In the genomic region with DNA sequence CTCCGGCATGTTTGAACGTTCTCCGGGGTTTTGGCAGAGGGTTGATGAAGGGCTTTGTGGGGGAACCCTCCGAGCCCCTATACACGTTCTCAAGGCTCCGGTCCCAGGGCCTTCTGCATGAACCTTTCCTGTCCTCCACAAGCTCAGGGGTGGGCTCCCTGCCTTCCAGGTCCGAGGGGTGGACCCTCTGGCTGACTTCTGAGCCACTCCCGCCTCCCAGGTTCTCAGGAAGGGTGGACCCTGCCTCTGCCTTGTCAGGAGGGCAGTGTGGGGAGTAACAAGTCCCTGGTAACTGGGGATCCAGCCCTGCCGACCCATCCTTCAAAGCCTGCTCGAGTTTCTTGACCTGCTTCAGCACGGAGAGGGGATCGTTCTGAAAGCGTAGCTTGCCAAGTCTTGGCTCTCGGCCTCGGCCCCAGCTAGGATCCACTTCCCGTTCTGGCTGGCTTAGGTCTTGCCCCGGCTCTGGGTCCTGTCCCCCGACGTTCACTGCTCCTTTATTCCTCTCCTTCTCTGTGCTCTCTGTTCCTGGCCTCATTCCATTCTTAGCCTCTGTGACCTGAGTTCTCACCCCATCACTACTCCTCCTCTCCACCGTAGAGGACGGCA, we compare ENCODE assay signal across 17 cellular contexts. TPM values are rescaled to one million over a fixed set of nuclear protein-coding genes. Genes with fewer than 3 reads are reported as not detected.
DNase-seq lines count a peak whose midpoint lies in the region; ATAC-seq, FAIRE-seq and TF ChIP-seq lines count a peak whose summit lies in the region.
"Had no signal": no experiment of that assay in that cellular context is flagged by ENCODE, and none has a peak within 500 bp of the region (broad histone marks: within the 10 kb centered on the region; RNA-seq: fewer than 3 reads in every experiment).

No MANE protein-coding gene starts in this region.

- TF ChIP-seq CTCF in left ventricle myocardium inferior (IDR thresholded peaks at IDR 0.05; ENCODE audit: borderline replicate concordance) (no peak), K562 (IDR thresholded peaks at IDR 0.05 in 2 of 3, conservative IDR thresholded peaks at IDR 0.05 in 1 of 3; ENCODE audit: insufficient read depth in 2 of 3, low read depth in 1 of 3, low read length in 3 of 3) (no peak), nephron progenitor cell (IDR thresholded peaks at IDR 0.05) (no peak), uterus (IDR thresholded peaks at IDR 0.05) (no peak)

- H3K79me2 ChIP-seq in K562 (ENCODE audit: control insufficient read depth, insufficient read depth, low read length) = no peaks in the 10 kb centered on the region

- intact Hi-C loops in left ventricle myocardium inferior (cut with micrococcal nuclease) = no loop called here
- intact Hi-C loops in left ventricle myocardium superior (cut with micrococcal nuclease) = no loop called here
- intact Hi-C loops in K562 (cut with micrococcal nuclease) = no loop called here
- intact Hi-C loops in uterus (cut with DNase I; ENCODE audit: low total_unique reads) = no loop called here

- H3K4me1 ChIP-seq in left ventricle myocardium inferior (peaks cover 45% of the 10 kb centered on the region), K562 (replicated peaks in 1 of 2; ENCODE audit: control insufficient read depth in 2 of 2, insufficient read depth in 2 of 2, low read length in 2 of 2) (no peaks in the 10 kb centered on the region), uterus (no peaks in the 10 kb centered on the region)
- H3K4me1 ChIP-seq: BLaER1 had no signal

- DNase-seq in left ventricle myocardium inferior (no peak), left ventricle myocardium superior (no peak), K562 (ENCODE audit: extremely low read depth in 1 of 4, low spot score in 3 of 4) (no peak), nephron progenitor cell (no peak), uterus (peak in 1 of 2 donors; percentile 32), NCI-H1417 treated with DMSO at 0.1 percent for 48 hours (lab: John Stamatoyannopoulos, UW) (no peak), AG08396 (ENCODE audit: low spot score) (no peak)
- DNase-seq: CD4-positive, alpha-beta memory T cell; DMS53; EL; NCI-H1092 treated with DMSO at 0.1 percent for 48 hours; NCI-H2081 had no signal

- 0 out of 2 replicates have a peak, but pooled peaks cover 3% of the 10 kb centered on the region for H4K20me1 ChIP-seq in K562 (replicated peaks; ENCODE audit: control insufficient read depth, insufficient read depth, low read length)
- H4K20me1 ChIP-seq: BLaER1 had no signal

- POLR2A ChIA-PET in K562 (lab: Yijun Ruan, JAX) = interaction anchor here (1.0 to 1.7 kb wide), 2 partner anchors 9 to 12 kb away, joined by 3 to 4 read pairs; no protein-coding TSS in a partner anchor

- no peak overlapping the region; a peak in 1 of 4 replicates for H3K9ac ChIP-seq in K562 (ENCODE audit: insufficient read depth in 1 of 2, low read depth in 2 of 2, low read length in 2 of 2)
- H3K9ac ChIP-seq: BLaER1 had no signal

- H3K9me3 ChIP-seq in left ventricle myocardium inferior (replicated peaks) (no peaks in the 10 kb centered on the region), K562 (replicated peaks; ENCODE audit: control insufficient read depth, insufficient read depth, low read depth, low read length) (no peaks in the 10 kb centered on the region), uterus (no peaks in the 10 kb centered on the region)
- H3K9me3 ChIP-seq: A549, BLaER1, SJSA1 had no signal

- FAIRE-seq in K562 (lab: Jason Lieb, UNC) = no peak
- FAIRE-seq: A549, GM12878 had no signal

- H3K36me3 Mint-ChIP-seq in nephron progenitor cell (ENCODE audit: low read depth) = peaks cover 27% of the 10 kb centered on the region
- H3K36me3 Mint-ChIP-seq: CD4-positive, alpha-beta memory T cell had no signal

- H3K9me3 Mint-ChIP-seq in nephron progenitor cell = no peaks in the 10 kb centered on the region
- H3K9me3 Mint-ChIP-seq: CD4-positive, alpha-beta memory T cell had no signal

- peaks cover 42% of the 10 kb centered on the region for H3K4me1 Mint-ChIP-seq in nephron progenitor cell
- H3K4me1 Mint-ChIP-seq: CD4-positive, alpha-beta memory T cell had no signal

- ATAC-seq in left ventricle myocardium superior (no peak), K562 (peak; percentile 48)
- ATAC-seq: A549, GM12878 had no signal

- TF ChIP-seq POLR2A in K562 (conservative IDR thresholded peaks at IDR 0.05) (no peak), uterus (IDR thresholded peaks at IDR 0.05) (no peak)

- H3K36me3 ChIP-seq in left ventricle myocardium inferior (peaks cover 15% of the 10 kb centered on the region), K562 (ENCODE audit: control insufficient read depth, insufficient read depth, low read length) (no peaks in the 10 kb centered on the region), uterus (no peaks in the 10 kb centered on the region)

- in situ Hi-C loops in K562 (cut with MboI) = no loop called here

- H3K27me3 ChIP-seq in left ventricle myocardium inferior (ENCODE audit: low read depth) (no peaks in the 10 kb centered on the region), K562 (ENCODE audit: control insufficient read depth in 2 of 2, insufficient read depth in 2 of 2, low read length in 2 of 2) (peaks cover 59 to 63% of the 10 kb centered on the region in 2 experiments), uterus (no peaks in the 10 kb centered on the region)
- H3K27me3 ChIP-seq: BLaER1, SJSA1 had no signal

- no peak for TF ChIP-seq EP300 in K562 (IDR thresholded peaks at IDR 0.05; ENCODE audit: low read length)

- H3K9me1 ChIP-seq in K562 (ENCODE audit: control insufficient read depth, insufficient read depth, low read length) = no peaks in the 10 kb centered on the region

- H3K4me2 ChIP-seq in K562 (ENCODE audit: insufficient read depth, low read length) = no peak overlapping the region
- H3K4me2 ChIP-seq: A549, BLaER1 had no signal

- H3K4me3 Mint-ChIP-seq in nephron progenitor cell = no peak overlapping the region
- H3K4me3 Mint-ChIP-seq: CD4-positive, alpha-beta memory T cell had no signal

- peak overlapping the region; percentile 55 for H3K27ac ChIP-seq in left ventricle myocardium inferior (replicated peaks)
- no peak overlapping the region for H3K27ac ChIP-seq in K562 (ENCODE audit: extremely low read depth, low read depth, low read length)
- H3K27ac ChIP-seq in uterus = peak overlapping the region; percentile 55 to 59
- H3K27ac ChIP-seq: A549, BLaER1, RWPE1, SJSA1 had no signal

- H3K27ac Mint-ChIP-seq in nephron progenitor cell = peak overlapping the region; percentile 94
- H3K27ac Mint-ChIP-seq: CD4-positive, alpha-beta memory T cell had no signal

- H3K4me3 ChIP-seq in left ventricle myocardium inferior (no peak overlapping the region), K562 (no peak overlapping the region), uterus (no peak overlapping the region)
- H3K4me3 ChIP-seq: A549, BLaER1, GM12878, SJSA1 had no signal

- WGBS in K562 (ENCODE audit: insufficient coverage, low coverage, missing lambda C conversion rate) = 2% methylated on average over 21 of the region's 21 CpGs

- no peak for TF ChIP-seq RAD21 in K562 (CRISPR knock-in tag; conservative IDR thresholded peaks at IDR 0.05 in 1 of 2, IDR thresholded peaks at IDR 0.05 in 1 of 2)

- CTCF ChIA-PET in K562 (lab: Yijun Ruan, JAX; ENCODE audit: low intra/inter-chr PET ratio) = no interaction called here

- no peak overlapping the region for H2AFZ ChIP-seq in K562 (ENCODE audit: low read depth, low read length)

- peaks cover 3% of the 10 kb centered on the region for H3K27me3 Mint-ChIP-seq in nephron progenitor cell (ENCODE audit: low read depth, poor library complexity)

- no TSS peak for BruUV-seq in K562 (replicated peaks; lab: Mats Ljungman, UMichigan)

TF ChIP-seq in K562, 482 proteins besides CTCF, POLR2A, EP300 and RAD21 (continues in another document):
- no peak for TF ChIP-seq KHSRP (IDR thresholded peaks at IDR 0.05)
- peak; percentile 73; the same call in 1 of the 2 replicates for TF ChIP-seq SPI1 (IDR thresholded peaks at IDR 0.05; ENCODE audit: borderline replicate concordance, low read depth, low read length)
- no peak for TF ChIP-seq JUND (IDR thresholded peaks at IDR 0.05; ENCODE audit: borderline replicate concordance, low read depth, low read length)
- no peak for TF ChIP-seq JUND (tag; IDR thresholded peaks at IDR 0.05; ENCODE audit: borderline replicate concordance, low read depth, low read length)
- 0 out of 2 replicates have a peak, but pooled peaks have one; percentile 40 for TF ChIP-seq ZBTB1 (CRISPR knock-in tag; IDR thresholded peaks at IDR 0.05; ENCODE audit: borderline replicate concordance, low read depth)
- 0 out of 2 replicates have a peak, but pooled peaks have one; percentile 2 for TF ChIP-seq EZH2 (IDR thresholded peaks at IDR 0.05; ENCODE audit: borderline replicate concordance, low read depth, low read length)
- TF ChIP-seq, protein P1, sequence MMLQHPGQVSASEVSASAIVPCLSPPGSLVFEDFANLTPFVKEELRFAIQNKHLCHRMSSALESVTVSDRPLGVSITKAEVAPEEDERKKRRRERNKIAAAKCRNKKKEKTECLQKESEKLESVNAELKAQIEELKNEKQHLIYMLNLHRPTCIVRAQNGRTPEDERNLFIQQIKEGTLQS (IDR thresholded peaks at IDR 0.05) = no peak
- TF ChIP-seq, protein P1 (CRISPR knock-in tag; conservative IDR thresholded peaks at IDR 0.05) = no peak
- no peak for TF ChIP-seq ZNF830 (CRISPR knock-in tag; IDR thresholded peaks at IDR 0.05)

RNA-seq across cellular contexts. Expression of gene DENND2A, which starts 38.9 kb away (rescaled TPM):
- total RNA-seq in left ventricle myocardium inferior (10.8 TPM), left ventricle myocardium superior (14.4 TPM), K562 (2014; rRNA removed) (not detected in 2 replicates), K562 (2014; rRNA removed; fragmentation: Illumina TruSeq; extraction: Trizol) (not detected in 2 replicates), K562 (2015; rRNA removed; fragmentation: Illumina TruSeq; extraction: Trizol) (not detected in 2 replicates), K562 (2021) (0.16 TPM in 1 of 2 replicates, not detected in the other), uterus (10 to 100 TPM in 3 of 4 donors, 1 to 10 TPM in 1; 9.1 to 84.8 (median 35.5) TPM)
- total RNA-seq in K562 (2011; cell fraction: chromatin; rRNA removed; ENCODE audit: low replicate concordance) = not detected in 2 replicates
- not detected in 2 replicates for total RNA-seq in K562 (2011; cell fraction: nucleolus; rRNA removed)
- total RNA-seq in K562 (2011; cell fraction: nucleoplasm; rRNA removed) = not detected in 2 replicates
- polyA plus RNA-seq in K562 (2011; rRNA removed) (not detected in 2 replicates), K562 (2014; fragmentation: Illumina TruSeq; extraction: Trizol) (not detected in 2 replicates), K562 (2014; fragmentation: Nextera tagmentation; extraction: Ambion mirVana) (not detected), K562 (2014; rRNA removed) (not detected in 2 replicates)
- not detected in 2 replicates for polyA plus RNA-seq in K562 (2011; cell fraction: cytosol; rRNA removed)
- 0.18 TPM in 1 of 2 replicates, not detected in the other for polyA plus RNA-seq in K562 (2011; cell fraction: nucleus; rRNA removed)
- polyA plus RNA-seq in K562 (2012) = not detected in 2 replicates
- polyA minus RNA-seq in K562 (2011; rRNA and poly(A)+ RNA removed) = not detected in 2 replicates
- not detected in 2 replicates for polyA minus RNA-seq in K562 (2011; cell fraction: cytosol; rRNA and poly(A)+ RNA removed)
- polyA minus RNA-seq in K562 (2011; cell fraction: nucleus; rRNA and poly(A)+ RNA removed) = not detected in 2 replicates
- total RNA-seq: CD4-positive, alpha-beta memory T cell; GM12878 had no signal
- polyA plus RNA-seq: CD4-positive, alpha-beta memory T cell had no signal

Comparison
In these comparisons a context has a peak if more than half of its experiments do, and no peak if none do; other contexts are left out.
1. RNA of gene DENND2A, which starts 38.9 kb away (total RNA-seq): 9.1 to 84.8 TPM in uterus, 14.4 TPM in left ventricle myocardium superior (single experiment) and 10.8 TPM in left ventricle myocardium inferior (single experiment); 0.16 TPM in K562; every median in the first group is over 4 times any median in the second.